In genomic region chr7:127270093-127270492, GRCh38 we compare ENCODE assay signal across 9 cellular contexts. TPM values are rescaled to one million over a fixed set of nuclear protein-coding genes. Genes with fewer than 3 reads are reported as not detected.
"Had no signal": no experiment of that assay in that cellular context is flagged by ENCODE, and none has a peak within 500 bp of the region (broad histone marks: within the 10 kb centered on the region; RNA-seq: fewer than 3 reads in every experiment).

No MANE protein-coding gene starts in this region.

- H3K27ac Mint-ChIP-seq: HFFc6, IgD-negative memory B cell had no signal

- H3K4me1 Mint-ChIP-seq: IgD-negative memory B cell had no signal

- H3K36me3 ChIP-seq: HAP-1 had no signal

- H3K4me3 ChIP-seq: GM23248, HAP-1 had no signal

- H3K4me3 Mint-ChIP-seq: HFFc6, IgD-negative memory B cell had no signal

- H3K36me3 Mint-ChIP-seq: IgD-negative memory B cell had no signal

- H3K27ac ChIP-seq: GM23248, HL-60 had no signal

- H3K4me1 ChIP-seq: HAP-1 had no signal

- H3K9ac ChIP-seq: GM23248 had no signal

- ATAC-seq: HCT116 had no signal

- H2AFZ ChIP-seq: GM23248 had no signal

- H3K9me3 ChIP-seq: HAP-1 had no signal

- DNase-seq: GM23248, GOT3, H7, HFFc6, KG1 had no signal

- H3K9me3 Mint-ChIP-seq: HFFc6 had no signal

RNA-seq across cellular contexts. Expression of gene GRM8, which starts 17.4 kb away (rescaled TPM):
- total RNA-seq: GM23248, HFFc6 had no signal
- polyA plus RNA-seq: GM23248, IgD-negative memory B cell had no signal
